8 cellular contexts compared by ENCODE assay signal in genomic region chr17:39927101-39927927, GRCh38. TPM values are rescaled to one million over a fixed set of nuclear protein-coding genes. Genes with fewer than 3 reads are reported as not detected.
DNase-seq lines count a peak whose midpoint lies in the region; ATAC-seq and TF ChIP-seq lines count a peak whose summit lies in the region.

Gene LRRC3C, plus strand, starts transcription at chr17:39927732. Its CDS starts 13,792 bp downstream, at chr17:39941524.
Gene ORMDL3, minus strand, starts transcription at chr17:39927601. Its CDS starts 3,398 bp downstream, at chr17:39924203.

- peaks cover 7 to 18% of the 10 kb centered on the region in 2 experiments for H3K36me3 ChIP-seq in SK-N-SH (replicated peaks in 1 of 2; ENCODE audit: control insufficient read depth in 1 of 2, insufficient read depth in 2 of 2, low read length in 1 of 2)

- peaks cover 37% of the 10 kb centered on the region for H3K79me2 ChIP-seq in SK-N-SH (ENCODE audit: insufficient read depth)

- H3K27ac Mint-ChIP-seq in HFFc6: peak within 1 kb of the TSS; percentile 93
- peak within 1 kb of the TSS; percentile 94 to 96 for H3K27ac Mint-ChIP-seq in activated naive CD4-positive, alpha-beta T cell treated with anti-CD3 and anti-CD28 coated beads, Interleukin-2, amount 50 U/mL, for 72 hours

- H3K27ac ChIP-seq in SK-N-SH (ENCODE audit: low read depth in 2 of 2, low read length in 1 of 2) (peak within 1 kb of the TSS; percentile 73 to 90; a peak in 3 of 4 replicates), temporal lobe (ENCODE audit: low read depth, low read length) (peak within 1 kb of the TSS; percentile 48)

- peak; percentile 93 to 95 for ATAC-seq in activated naive CD4-positive, alpha-beta T cell treated with anti-CD3 and anti-CD28 coated beads, Interleukin-2, amount 50 U/mL, for 72 hours

- no peaks in the 10 kb centered on the region for H3K9me3 Mint-ChIP-seq in HFFc6
- no peaks in the 10 kb centered on the region for H3K9me3 Mint-ChIP-seq in activated naive CD4-positive, alpha-beta T cell treated with anti-CD3 and anti-CD28 coated beads, Interleukin-2, amount 50 U/mL, for 72 hours

- H3K27me3 Mint-ChIP-seq in HFFc6 (ENCODE audit: insufficient read depth): no peaks in the 10 kb centered on the region; the same call in 1 of the 2 replicates

- H3K4me3 Mint-ChIP-seq in HFFc6: peak within 1 kb of the TSS; percentile 91

- no peak for TF ChIP-seq EP300 in SK-N-SH (IDR thresholded peaks at IDR 0.05; ENCODE audit: borderline replicate concordance in 1 of 2, low read depth in 1 of 2, low read length in 1 of 2)

- DNase-seq in GM03348 (ENCODE audit: low spot score) (peak; percentile 96), HFFc6 (peak; percentile 89), NCI-H1092 (lab: John Stamatoyannopoulos, UW) (peak; percentile 82), SK-N-SH (peak; percentile 96), glomerular endothelial cell (ENCODE audit: extremely low read depth, low read depth, low spot score) (peak; percentile 42), occipital lobe (lab: John Stamatoyannopoulos, UW) (peak; percentile 91)
- DNase-seq in activated naive CD4-positive, alpha-beta T cell treated with anti-CD3 and anti-CD28 coated beads, Interleukin-2, amount 50 U/mL, for 72 hours (ENCODE audit: low spot score in 2 of 2): peak; percentile 92 to 94

- peaks cover 56% of the 10 kb centered on the region for H3K4me1 Mint-ChIP-seq in HFFc6 (ENCODE audit: low read depth)

- H3K36me3 Mint-ChIP-seq in HFFc6 (ENCODE audit: low read depth): no peaks in the 10 kb centered on the region; the same call in 1 of the 2 replicates
- H3K36me3 Mint-ChIP-seq in activated naive CD4-positive, alpha-beta T cell treated with anti-CD3 and anti-CD28 coated beads, Interleukin-2, amount 50 U/mL, for 72 hours: peaks cover 12 to 22% of the 10 kb centered on the region in 2 donors

- WGBS in SK-N-SH (ENCODE audit: low lambda C conversion rate): 2% methylated on average over 34 of the region's 72 CpGs

- peak within 1 kb of the TSS; percentile 86 for H3K9ac ChIP-seq in SK-N-SH

- H3K9me2 ChIP-seq in SK-N-SH: no peaks in the 10 kb centered on the region

- POLR2A ChIA-PET in SK-N-SH (lab: Yijun Ruan, JAX): interaction anchor here (1.0 kb wide), 1 partner anchor 12 kb away, joined by 3 read pairs; no protein-coding TSS in a partner anchor

- peak within 1 kb of the TSS; percentile 86; the same call in 1 of the 2 replicates for H2AFZ ChIP-seq in SK-N-SH (ENCODE audit: low read depth)

- peak within 1 kb of the TSS; percentile 96 for H3K4me2 ChIP-seq in SK-N-SH

- H3F3A ChIP-seq in SK-N-SH (replicated peaks; ENCODE audit: insufficient read depth): peaks cover 27% of the 10 kb centered on the region

- peak within 1 kb of the TSS; percentile 60 to 92 for H3K4me3 ChIP-seq in SK-N-SH (ENCODE audit: low read depth in 2 of 2, low read length in 1 of 2)

- no peak for TF ChIP-seq RAD21 in SK-N-SH (IDR thresholded peaks at IDR 0.05; ENCODE audit: low read length)

- H3K4me1 ChIP-seq in SK-N-SH (ENCODE audit: control insufficient read depth in 1 of 2, insufficient read depth in 2 of 2, low read depth in 1 of 2, low read length in 1 of 2): peaks cover 8 to 32% of the 10 kb centered on the region in 2 experiments; a peak in 3 of 4 replicates

- TF ChIP-seq CTCF in HFFc6 (IDR thresholded peaks at IDR 0.05): no peak
- no peak for TF ChIP-seq CTCF in SK-N-SH (IDR thresholded peaks at IDR 0.05)

- no peaks in the 10 kb centered on the region for H3K27me3 ChIP-seq in SK-N-SH (ENCODE audit: insufficient read depth)

- CTCF ChIA-PET in SK-N-SH (lab: Yijun Ruan, JAX): interaction anchor here (0.9 to 3.4 kb wide), 5 partner anchors 11 to 108 kb away, joined by 3 to 20 read pairs (median 4); partner anchors contain the start of gene PSMD3

- no peaks in the 10 kb centered on the region for H3K9me3 ChIP-seq in SK-N-SH

- peaks cover 37% of the 10 kb centered on the region for H4K20me1 ChIP-seq in SK-N-SH (ENCODE audit: insufficient read depth)

TF ChIP-seq in SK-N-SH, 30 proteins besides CTCF, POLR2A, EP300 and RAD21 (continues in another document):
- TF ChIP-seq TCF12 (IDR thresholded peaks at IDR 0.05) (no peak; the same call in 1 of the 2 replicates), NFIC (IDR thresholded peaks at IDR 0.05; ENCODE audit: borderline replicate concordance) (peak; percentile 70), ELF1 (IDR thresholded peaks at IDR 0.05) (peak; percentile 83), FOSL2 (IDR thresholded peaks at IDR 0.05; ENCODE audit: borderline replicate concordance, low read depth) (no peak; the same call in 1 of the 2 replicates), FOXM1 (IDR thresholded peaks at IDR 0.05; ENCODE audit: low read depth) (no peak), TAF1 (IDR thresholded peaks at IDR 0.05; ENCODE audit: borderline replicate concordance, low read depth, low read length) (peak; percentile 68), RXRA (IDR thresholded peaks at IDR 0.05; ENCODE audit: borderline replicate concordance, low read depth) (no peak), MXI1 (IDR thresholded peaks at IDR 0.05; ENCODE audit: low read depth, low read length) (no peak; the same call in 1 of the 2 replicates), YY1 (IDR thresholded peaks at IDR 0.05; ENCODE audit: low read depth) (peak; percentile 65; the same call in 1 of the 2 replicates)
- TF ChIP-seq, protein P1, sequence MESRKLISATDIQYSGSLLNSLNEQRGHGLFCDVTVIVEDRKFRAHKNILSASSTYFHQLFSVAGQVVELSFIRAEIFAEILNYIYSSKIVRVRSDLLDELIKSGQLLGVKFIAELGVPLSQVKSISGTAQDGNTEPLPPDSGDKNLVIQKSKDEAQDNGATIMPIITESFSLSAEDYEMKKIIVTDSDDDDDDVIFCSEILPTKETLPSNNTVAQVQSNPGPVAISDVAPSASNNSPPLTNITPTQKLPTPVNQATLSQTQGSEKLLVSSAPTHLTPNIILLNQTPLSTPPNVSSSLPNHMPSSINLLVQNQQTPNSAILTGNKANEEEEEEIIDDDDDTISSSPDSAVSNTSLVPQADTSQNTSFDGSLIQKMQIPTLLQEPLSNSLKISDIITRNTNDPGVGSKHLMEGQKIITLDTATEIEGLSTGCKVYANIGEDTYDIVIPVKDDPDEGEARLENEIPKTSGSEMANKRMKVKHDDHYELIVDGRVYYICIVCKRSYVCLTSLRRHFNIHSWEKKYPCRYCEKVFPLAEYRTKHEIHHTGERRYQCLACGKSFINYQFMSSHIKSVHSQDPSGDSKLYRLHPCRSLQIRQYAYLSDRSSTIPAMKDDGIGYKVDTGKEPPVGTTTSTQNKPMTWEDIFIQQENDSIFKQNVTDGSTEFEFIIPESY (IDR thresholded peaks at IDR 0.05; ENCODE audit: borderline replicate concordance, low read depth): no peak
- TF ChIP-seq, protein P2, sequence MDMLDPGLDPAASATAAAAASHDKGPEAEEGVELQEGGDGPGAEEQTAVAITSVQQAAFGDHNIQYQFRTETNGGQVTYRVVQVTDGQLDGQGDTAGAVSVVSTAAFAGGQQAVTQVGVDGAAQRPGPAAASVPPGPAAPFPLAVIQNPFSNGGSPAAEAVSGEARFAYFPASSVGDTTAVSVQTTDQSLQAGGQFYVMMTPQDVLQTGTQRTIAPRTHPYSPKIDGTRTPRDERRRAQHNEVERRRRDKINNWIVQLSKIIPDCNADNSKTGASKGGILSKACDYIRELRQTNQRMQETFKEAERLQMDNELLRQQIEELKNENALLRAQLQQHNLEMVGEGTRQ (IDR thresholded peaks at IDR 0.05; ENCODE audit: borderline replicate concordance, low read depth, low read length): no peak
- TF ChIP-seq, protein P3, sequence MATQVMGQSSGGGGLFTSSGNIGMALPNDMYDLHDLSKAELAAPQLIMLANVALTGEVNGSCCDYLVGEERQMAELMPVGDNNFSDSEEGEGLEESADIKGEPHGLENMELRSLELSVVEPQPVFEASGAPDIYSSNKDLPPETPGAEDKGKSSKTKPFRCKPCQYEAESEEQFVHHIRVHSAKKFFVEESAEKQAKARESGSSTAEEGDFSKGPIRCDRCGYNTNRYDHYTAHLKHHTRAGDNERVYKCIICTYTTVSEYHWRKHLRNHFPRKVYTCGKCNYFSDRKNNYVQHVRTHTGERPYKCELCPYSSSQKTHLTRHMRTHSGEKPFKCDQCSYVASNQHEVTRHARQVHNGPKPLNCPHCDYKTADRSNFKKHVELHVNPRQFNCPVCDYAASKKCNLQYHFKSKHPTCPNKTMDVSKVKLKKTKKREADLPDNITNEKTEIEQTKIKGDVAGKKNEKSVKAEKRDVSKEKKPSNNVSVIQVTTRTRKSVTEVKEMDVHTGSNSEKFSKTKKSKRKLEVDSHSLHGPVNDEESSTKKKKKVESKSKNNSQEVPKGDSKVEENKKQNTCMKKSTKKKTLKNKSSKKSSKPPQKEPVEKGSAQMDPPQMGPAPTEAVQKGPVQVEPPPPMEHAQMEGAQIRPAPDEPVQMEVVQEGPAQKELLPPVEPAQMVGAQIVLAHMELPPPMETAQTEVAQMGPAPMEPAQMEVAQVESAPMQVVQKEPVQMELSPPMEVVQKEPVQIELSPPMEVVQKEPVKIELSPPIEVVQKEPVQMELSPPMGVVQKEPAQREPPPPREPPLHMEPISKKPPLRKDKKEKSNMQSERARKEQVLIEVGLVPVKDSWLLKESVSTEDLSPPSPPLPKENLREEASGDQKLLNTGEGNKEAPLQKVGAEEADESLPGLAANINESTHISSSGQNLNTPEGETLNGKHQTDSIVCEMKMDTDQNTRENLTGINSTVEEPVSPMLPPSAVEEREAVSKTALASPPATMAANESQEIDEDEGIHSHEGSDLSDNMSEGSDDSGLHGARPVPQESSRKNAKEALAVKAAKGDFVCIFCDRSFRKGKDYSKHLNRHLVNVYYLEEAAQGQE (IDR thresholded peaks at IDR 0.05; ENCODE audit: low read depth, low read length): no peak

RNA-seq across cellular contexts. Expression of gene LRRC3C, which starts in this region (rescaled TPM):
- not detected for total RNA-seq in HFFc6 (2021; fragmentation: NEBNext Ultra II Directional; extraction: Animal tissue kit (Norgen Biotek cat#: 25700))
- not detected in 2 replicates for polyA plus RNA-seq in SK-N-SH (2012; rRNA removed)
- polyA plus RNA-seq in SK-N-SH (2012; cell fraction: cytosol; rRNA removed): not detected in 2 replicates
- polyA plus RNA-seq in SK-N-SH (2012; cell fraction: nucleus; rRNA removed): not detected in 2 replicates
- not detected for total RNA-seq in activated naive CD4-positive, alpha-beta T cell treated with anti-CD3 and anti-CD28 coated beads, Interleukin-2, amount 50 U/mL, for 72 hours
- not detected in 2 replicates for total RNA-seq in glomerular endothelial cell
- not detected for total RNA-seq in occipital lobe
- not detected for total RNA-seq in temporal lobe

RNA-seq across cellular contexts. Expression of gene ORMDL3, which starts in this region (rescaled TPM):
- total RNA-seq in HFFc6 (2021; fragmentation: NEBNext Ultra II Directional; extraction: Animal tissue kit (Norgen Biotek cat#: 25700)): 10 to 100 TPM; 39.0 to 63.9 (median 49.9) TPM
- 27.8 and 38.5 TPM in 2 replicates for polyA plus RNA-seq in SK-N-SH (2012; rRNA removed)
- polyA plus RNA-seq in SK-N-SH (2012; cell fraction: cytosol; rRNA removed): 28.1 and 30.4 TPM in 2 replicates
- 21.0 and 22.8 TPM in 2 replicates for polyA plus RNA-seq in SK-N-SH (2012; cell fraction: nucleus; rRNA removed)
- total RNA-seq in activated naive CD4-positive, alpha-beta T cell treated with anti-CD3 and anti-CD28 coated beads, Interleukin-2, amount 50 U/mL, for 72 hours: 10 to 100 TPM; 52.6 to 76.6 TPM
- total RNA-seq in glomerular endothelial cell (26.0 and 29.5 TPM in 2 replicates), occipital lobe (51.2 TPM), temporal lobe (27.8 TPM)

Comparison
In these comparisons a context has a peak if more than half of its experiments do, and no peak if none do; other contexts are left out.
1. Peak in every context shown above with its lines: DNase-seq, ATAC-seq, H3K4me3 ChIP-seq and H3K27ac ChIP-seq.
2. DNase-seq: peak in every context shown above with its lines; median percentile 96 in GM03348; 96 in SK-N-SH; 93 in activated naive CD4-positive, alpha-beta T cell treated with anti-CD3 and anti-CD28 coated beads, Interleukin-2, amount 50 U/mL, for 72 hours; 91 in occipital lobe; 89 in HFFc6; 82 in NCI-H1092; 42 in glomerular endothelial cell.